Comparison of ENCODE assay signal across 14 cellular contexts in genomic region chr22:40121463-40121862, GRCh38. TPM values are rescaled to one million over a fixed set of nuclear protein-coding genes. Genes with fewer than 3 reads are reported as not detected.
DNase-seq lines count a peak whose midpoint lies in the region; ATAC-seq and TF ChIP-seq lines count a peak whose summit lies in the region.
"Had no signal": no experiment of that assay in that cellular context is flagged by ENCODE, and none has a peak within 500 bp of the region (broad histone marks: within the 10 kb centered on the region; RNA-seq: fewer than 3 reads in every experiment).

No MANE protein-coding gene starts in this region.

- no peaks in the 10 kb centered on the region for H3K27me3 ChIP-seq in GM23338 (ENCODE audit: insufficient read depth)
- no peaks in the 10 kb centered on the region for H3K27me3 ChIP-seq in tibial nerve
- H3K27me3 ChIP-seq: adrenal gland had no signal

- WGBS in tibial nerve, 2 donors, result 77 to 81% methylated on average over 6 of the region's 6 CpGs

- in situ Hi-C loops in KBM-7 (cut with MboI; ENCODE audit: low pct_unique_long_range_greater_than_20kb, low sequenced_read_pairs), result no loop called here

- no peak overlapping the region; the same call in 1 of the 2 replicates for H3K27ac ChIP-seq in GM23338 (ENCODE audit: low read depth)
- H3K27ac ChIP-seq in tibial nerve, result no peak overlapping the region
- H3K27ac ChIP-seq: parathyroid adenoma had no signal

- 0 out of 2 replicates have a peak, but pooled peaks cover 2% of the 10 kb centered on the region for H4K20me1 ChIP-seq in GM23338 (replicated peaks; ENCODE audit: insufficient read depth)

- no peak overlapping the region for H3K4me3 ChIP-seq in GM23338
- no peak overlapping the region for H3K4me3 ChIP-seq in tibial nerve
- H3K4me3 ChIP-seq: adrenal gland had no signal

- peaks cover 12% of the 10 kb centered on the region for H3K4me1 Mint-ChIP-seq in GM23338
- peaks cover 53% of the 10 kb centered on the region for H3K4me1 Mint-ChIP-seq in activated naive CD8-positive, alpha-beta T cell treated with anti-CD3 and anti-CD28 coated beads for 36 hours
- peaks cover 33 to 36% of the 10 kb centered on the region in 2 donors for H3K4me1 Mint-ChIP-seq in natural killer cell treated with Interleukin-12 subunit alpha and Interleukin-12 subunit beta and Interleukin-15 and Interleukin-18, amount 100 ng/mL, for 72 hours (ENCODE audit: low read depth in 2 of 2)

- no peaks in the 10 kb centered on the region for H3F3A ChIP-seq in GM23338 (replicated peaks; ENCODE audit: low read depth)

- no peak overlapping the region for H3K4me3 Mint-ChIP-seq in GM23338
- no peak overlapping the region for H3K4me3 Mint-ChIP-seq in activated naive CD8-positive, alpha-beta T cell treated with anti-CD3 and anti-CD28 coated beads for 36 hours
- H3K4me3 Mint-ChIP-seq in natural killer cell treated with Interleukin-12 subunit alpha and Interleukin-12 subunit beta and Interleukin-15 and Interleukin-18, amount 100 ng/mL, for 72 hours, result no peak overlapping the region
- H3K4me3 Mint-ChIP-seq: IgD-negative memory B cell had no signal

- no peaks in the 10 kb centered on the region for H3K9me3 Mint-ChIP-seq in GM23338
- H3K9me3 Mint-ChIP-seq in activated naive CD8-positive, alpha-beta T cell treated with anti-CD3 and anti-CD28 coated beads for 36 hours, result no peaks in the 10 kb centered on the region
- H3K9me3 Mint-ChIP-seq in natural killer cell treated with Interleukin-12 subunit alpha and Interleukin-12 subunit beta and Interleukin-15 and Interleukin-18, amount 100 ng/mL, for 72 hours, result no peaks in the 10 kb centered on the region
- H3K9me3 Mint-ChIP-seq: IgD-negative memory B cell had no signal

- H3K9me3 ChIP-seq in tibial nerve, result no peaks in the 10 kb centered on the region
- H3K9me3 ChIP-seq: adrenal gland had no signal

- DNase-seq in Ammon's horn (ENCODE audit: low spot score) (peak; percentile 50), GM23338 (ENCODE audit: low spot score) (no peak), KBM-7 (no peak), AG20443 (ENCODE audit: low spot score) (no peak), NCI-H1048 (lab: John Stamatoyannopoulos, UW) (no peak), tibial nerve (ENCODE audit: low spot score in 2 of 2) (no peak)
- peak; percentile 24 for DNase-seq in activated naive CD8-positive, alpha-beta T cell treated with anti-CD3 and anti-CD28 coated beads for 36 hours
- DNase-seq in natural killer cell treated with Interleukin-12 subunit alpha and Interleukin-12 subunit beta and Interleukin-15 and Interleukin-18, amount 100 ng/mL, for 72 hours (ENCODE audit: low spot score), result no peak
- DNase-seq: activated CD8-positive, alpha-beta memory T cell treated with anti-CD3 and anti-CD28 coated beads, Interleukin-2, amount 50 U/mL, for 4 hours; NCI-H187; stimulated activated CD4-positive, alpha-beta T cell treated with anti-CD3 and anti-CD28 coated beads, Interleukin-15, amount 100 ng/mL, for 24 hours had no signal

- H3K79me2 ChIP-seq in GM23338 (replicated peaks; ENCODE audit: insufficient read depth), result no peaks in the 10 kb centered on the region
- H3K79me2 ChIP-seq: parathyroid adenoma had no signal

- no peaks in the 10 kb centered on the region for H3K36me3 Mint-ChIP-seq in GM23338 (ENCODE audit: low read depth)
- peaks cover 10% of the 10 kb centered on the region for H3K36me3 Mint-ChIP-seq in activated naive CD8-positive, alpha-beta T cell treated with anti-CD3 and anti-CD28 coated beads for 36 hours
- H3K36me3 Mint-ChIP-seq in natural killer cell treated with Interleukin-12 subunit alpha and Interleukin-12 subunit beta and Interleukin-15 and Interleukin-18, amount 100 ng/mL, for 72 hours, result no peaks in the 10 kb centered on the region

- ATAC-seq in GM23338, result peak; percentile 40; the same call in 2 of the 3 replicates
- ATAC-seq in natural killer cell treated with Interleukin-12 subunit alpha and Interleukin-12 subunit beta and Interleukin-15 and Interleukin-18, amount 100 ng/mL, for 72 hours, result peak; percentile 24 to 44

- TF ChIP-seq CTCF in GM23338 (conservative IDR thresholded peaks at IDR 0.05; ENCODE audit: low read depth in 2 of 2) (no peak), tibial nerve (IDR thresholded peaks at IDR 0.05) (no peak)

- H3K36me3 ChIP-seq in GM23338 (ENCODE audit: insufficient read depth) (no peaks in the 10 kb centered on the region), tibial nerve (peaks cover 0 to 36% (median 4%) of the 10 kb centered on the region in 3 donors)
- H3K36me3 ChIP-seq: adrenal gland had no signal

- no peak overlapping the region for H2AFZ ChIP-seq in GM23338
- H2AFZ ChIP-seq: parathyroid adenoma had no signal

- H3K9me2 ChIP-seq in GM23338 (ENCODE audit: insufficient read depth), result no peaks in the 10 kb centered on the region

- H3K27me3 Mint-ChIP-seq in GM23338 (ENCODE audit: insufficient read depth, low read depth, poor library complexity), result no peaks in the 10 kb centered on the region
- no peaks in the 10 kb centered on the region for H3K27me3 Mint-ChIP-seq in activated naive CD8-positive, alpha-beta T cell treated with anti-CD3 and anti-CD28 coated beads for 36 hours
- no peaks in the 10 kb centered on the region for H3K27me3 Mint-ChIP-seq in natural killer cell treated with Interleukin-12 subunit alpha and Interleukin-12 subunit beta and Interleukin-15 and Interleukin-18, amount 100 ng/mL, for 72 hours
- H3K27me3 Mint-ChIP-seq: IgD-negative memory B cell had no signal

- H3K4me2 ChIP-seq in GM23338, result no peak overlapping the region

- no peak overlapping the region for H3K27ac Mint-ChIP-seq in GM23338
- peak overlapping the region; percentile 31 for H3K27ac Mint-ChIP-seq in activated naive CD8-positive, alpha-beta T cell treated with anti-CD3 and anti-CD28 coated beads for 36 hours
- H3K27ac Mint-ChIP-seq in natural killer cell treated with Interleukin-12 subunit alpha and Interleukin-12 subunit beta and Interleukin-15 and Interleukin-18, amount 100 ng/mL, for 72 hours, result peak overlapping the region in 1 of 2 donors; percentile 59

- TF ChIP-seq POLR2A in tibial nerve (IDR thresholded peaks at IDR 0.05), result no peak

- H3K4me1 ChIP-seq in GM23338 (ENCODE audit: insufficient read depth) (peaks cover 7% of the 10 kb centered on the region; the same call in 1 of the 2 replicates), tibial nerve (peaks cover 0 to 17% (median 0%) of the 10 kb centered on the region in 4 donors)
- H3K4me1 ChIP-seq: parathyroid adenoma had no signal

- no peak for TF ChIP-seq EP300 in tibial nerve (IDR thresholded peaks at IDR 0.05)

TF ChIP-seq in GM23338, 12 proteins besides CTCF, POLR2A, EP300 and RAD21 (continues in another document):
- TF ChIP-seq REST (IDR thresholded peaks at IDR 0.05; ENCODE audit: unreplicated experiment), result no peak

RNA-seq across cellular contexts. Expression of gene TNRC6B, which starts 56.3 kb away (rescaled TPM):
- 41.4 and 46.9 TPM in 2 replicates for total RNA-seq in GM23338 (2014; rRNA removed; shearing (Covaris generic))
- polyA plus RNA-seq in GM23338 (2016; fragmentation: Nextera tagmentation; extraction: Ambion mirVana), result 87.8 and 91.3 TPM in 2 replicates
- 10 to 100 TPM; 35.9 to 37.5 TPM for total RNA-seq in activated naive CD8-positive, alpha-beta T cell treated with anti-CD3 and anti-CD28 coated beads for 36 hours
- total RNA-seq in natural killer cell treated with Interleukin-12 subunit alpha and Interleukin-12 subunit beta and Interleukin-15 and Interleukin-18, amount 100 ng/mL, for 72 hours, result 10 to 100 TPM; 43.6 to 52.7 TPM
- total RNA-seq in tibial nerve, result 10 to 100 TPM; 41.8 to 50.9 (median 47.8) TPM

Comparison
In these comparisons a context has a peak if more than half of its experiments do, and no peak if none do; other contexts are left out.
1. DNase-seq: peak in Ammon's horn (single experiment) and activated naive CD8-positive, alpha-beta T cell treated with anti-CD3 and anti-CD28 coated beads for 36 hours (single experiment); none in GM23338 (single experiment), natural killer cell treated with Interleukin-12 subunit alpha and Interleukin-12 subunit beta and Interleukin-15 and Interleukin-18, amount 100 ng/mL, for 72 hours (single experiment), KBM-7 (single experiment), AG20443 (single experiment), NCI-H1048 (single experiment) and tibial nerve (0 of 2).